30 cellular contexts compared by ENCODE assay signal in the genomic region with DNA sequence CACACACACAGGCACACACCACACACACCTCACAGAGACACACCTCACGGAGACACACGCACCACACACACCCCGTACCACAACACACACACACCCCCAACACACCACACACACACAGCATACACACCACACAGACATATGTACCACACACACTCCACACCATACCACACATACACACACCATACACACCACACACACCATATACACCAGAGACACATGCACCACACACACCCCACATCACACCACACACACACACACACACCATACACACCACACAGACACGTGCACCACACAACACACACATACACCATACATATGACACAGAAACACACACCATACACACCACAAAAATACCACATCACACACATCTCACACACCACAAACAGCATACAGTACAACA.
"Had no signal": no experiment of that assay in that cellular context is flagged by ENCODE, and none has a peak within 500 bp of the region (broad histone marks: within the 10 kb centered on the region; RNA-seq: fewer than 3 reads in every experiment).

No MANE protein-coding gene starts in this region.

- H3K36me3 ChIP-seq: ascending aorta, MG63, WERI-Rb-1 had no signal

- DNase-seq: activated CD4-positive, alpha-beta T cell treated with anti-CD3 and anti-CD28 coated beads for 48 hours; activated CD4-positive, alpha-beta T cell treated with anti-CD3 and anti-CD28 coated beads, Interleukin-2, amount 50 U/mL, for 48 hours; activated CD8-positive, alpha-beta memory T cell treated with anti-CD3 and anti-CD28 coated beads, Interleukin-2, amount 10 ng/mL, durations not matched to agents 7 days and 5 days; activated effector memory CD4-positive, alpha-beta T cell treated with anti-CD3 and anti-CD28 coated beads, Interleukin-2, amount 50 U/mL, for 16 hours; activated naive CD4-positive, alpha-beta T cell treated with Interleukin-2 at 50 U/mL for 16 hours; activated naive CD8-positive, alpha-beta T cell treated with anti-CD3 and anti-CD28 coated beads, Interleukin-2, amount 50 U/mL, for 24 hours; activated T-cell treated with anti-CD3 and anti-CD28 coated beads, Interleukin-2, amount 50 U/mL, for 24 hours; amniotic stem cell; MG63; MV-4-11; NCI-H1105; NCI-H1436; NCI-H1694 treated with DMSO at 0.1 percent for 48 hours; NCI-H2029 treated with DMSO at 0.1 percent for 48 hours; NCI-H345; NCI-H510A; NCI-H526 treated with DMSO at 0.1 percent for 48 hours; NCI-H82; OCI-M1; RPMI8226; T-cell; T-helper 2 cell; T1000; WERI-Rb-1 had no signal

- H3K4me3 ChIP-seq: ascending aorta, MG63, SK-N-MC had no signal

- ATAC-seq: activated CD8-positive, alpha-beta memory T cell treated with anti-CD3 and anti-CD28 coated beads, Interleukin-2, amount 10 ng/mL, durations not matched to agents 7 days and 5 days; activated naive CD4-positive, alpha-beta T cell treated with anti-CD3 and anti-CD28 coated beads, Interleukin-2, amount 50 U/mL, for 72 hours; activated naive CD8-positive, alpha-beta T cell treated with anti-CD3 and anti-CD28 coated beads, Interleukin-2, amount 50 U/mL, for 24 hours; Panc1; Right ventricle myocardium inferior; T-cell had no signal

- H3K27ac ChIP-seq: ascending aorta, SK-N-MC, WERI-Rb-1 had no signal

- H3K27me3 ChIP-seq: ascending aorta, MG63 had no signal

- H3K4me1 ChIP-seq: ascending aorta had no signal

- FAIRE-seq: TTC549 had no signal
